In the genomic region with DNA sequence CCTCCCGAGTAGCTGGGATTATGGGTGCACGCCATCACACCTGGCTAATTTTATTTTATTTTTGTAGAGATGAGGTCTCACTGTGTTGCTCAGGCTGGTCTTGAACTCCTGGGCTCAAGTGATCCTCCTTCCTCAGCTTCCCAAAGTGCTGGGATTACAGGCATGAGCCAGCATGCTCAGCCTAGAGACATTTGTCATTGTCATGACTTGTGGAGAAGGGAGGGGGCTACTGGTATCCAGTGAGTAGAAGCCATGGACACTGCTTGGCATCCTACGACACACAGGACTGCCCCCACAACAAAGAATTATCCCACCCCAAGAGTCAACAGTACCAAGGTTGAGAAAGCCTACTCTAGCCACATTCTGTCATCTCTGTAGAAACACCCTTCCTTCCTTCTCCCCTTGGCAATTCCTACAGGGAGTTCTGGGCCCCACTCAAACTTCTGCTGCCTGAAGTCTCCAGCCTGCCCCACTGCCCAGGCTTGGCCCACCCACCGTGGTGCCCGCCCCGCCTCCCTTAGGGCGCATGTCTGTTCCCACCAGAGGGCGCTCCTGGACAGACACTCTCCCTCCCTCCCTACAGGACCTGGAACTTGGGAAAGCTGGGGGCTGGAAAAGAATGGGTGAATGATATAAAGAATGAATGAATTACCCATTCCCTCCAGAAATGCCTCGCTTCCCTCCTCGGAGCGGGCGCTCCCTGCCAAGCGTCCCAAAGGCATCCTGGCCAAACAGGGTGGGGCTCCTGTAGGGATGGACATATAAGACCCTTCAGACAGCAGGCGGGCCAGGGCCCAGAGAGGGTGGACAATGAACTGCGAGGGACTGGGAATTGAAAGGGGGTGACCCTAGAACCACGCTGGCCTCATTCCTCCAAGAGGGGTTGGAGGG, we compare ENCODE assay signal across 8 cellular contexts. TPM values are rescaled to one million over a fixed set of nuclear protein-coding genes. Genes with fewer than 3 reads are reported as not detected.
DNase-seq lines count a peak whose midpoint lies in the region; ATAC-seq and TF ChIP-seq lines count a peak whose summit lies in the region.

No MANE protein-coding gene starts in this region.

- peaks cover 0 to 28% of the 10 kb centered on the region in 2 donors for H3K4me1 ChIP-seq in right atrium auricular region

- peak overlapping the region; percentile 96 to 98 for H3K27ac ChIP-seq in right atrium auricular region

- H3K36me3 ChIP-seq in right atrium auricular region, result no peaks in the 10 kb centered on the region

- TF ChIP-seq CTCF in right atrium auricular region (IDR thresholded peaks at IDR 0.05), result peak; percentile 66 to 90

- DNase-seq in G401 (ENCODE audit: low spot score) (peak; percentile 57), NCI-H1092 (lab: John Stamatoyannopoulos, UW) (peak; percentile 33), T-helper 1 cell (peak; percentile 52 to 75 (median 68)), amniotic epithelial cell (ENCODE audit: low read depth) (peak; percentile 73), right atrium auricular region (ENCODE audit: low spot score) (peak; percentile 80), retina (peak; percentile 85)

- no peak for ATAC-seq in HG02870 (IDR thresholded peaks at IDR 0.05; ENCODE audit: unreplicated experiment)
- ATAC-seq in GM19395 (IDR thresholded peaks at IDR 0.05; ENCODE audit: unreplicated experiment), result no peak

- no peaks in the 10 kb centered on the region for H3K9me3 ChIP-seq in right atrium auricular region

- H3K4me3 ChIP-seq in right atrium auricular region, result no peak overlapping the region

- H3K27me3 ChIP-seq in right atrium auricular region, result no peaks in the 10 kb centered on the region

- in situ Hi-C loops in G401 (cut with HindIII; ENCODE audit: low sequenced_read_pairs), result no loop called here

RNA-seq across cellular contexts. Expression of gene EMP3, which starts 5.5 kb away (rescaled TPM):
- 73.8 and 83.8 TPM in 2 replicates for total RNA-seq in G401 (2014; rRNA removed; shearing (Covaris generic))
- total RNA-seq in right atrium auricular region, result 10 to 100 TPM; 16.9 to 95.9 TPM

RNA-seq across cellular contexts. Expression of gene TMEM143, which starts 43.8 kb away (rescaled TPM):
- 7.4 and 9.8 TPM in 2 replicates for total RNA-seq in G401 (2014; rRNA removed; shearing (Covaris generic))
- total RNA-seq in right atrium auricular region, result 10 to 100 TPM; 20.4 to 43.8 TPM

RNA-seq across cellular contexts. Expression of gene SYNGR4, which starts 44.3 kb away (rescaled TPM):
- total RNA-seq in G401 (2014; rRNA removed; shearing (Covaris generic)), result not detected in 2 replicates
- total RNA-seq in right atrium auricular region, result not detected

RNA-seq across cellular contexts. Expression of gene ZNF114, which starts 50.0 kb away (rescaled TPM):
- total RNA-seq in G401 (2014; rRNA removed; shearing (Covaris generic)), result 40.5 and 51.0 TPM in 2 replicates
- total RNA-seq in right atrium auricular region, result under 1 TPM; 0.24 to 0.33 TPM

Comparison
In these comparisons a context has a peak if more than half of its experiments do, and no peak if none do; other contexts are left out.
1. DNase-seq: peak in every context shown above with its lines; median percentile 85 in retina; 80 in right atrium auricular region; 73 in amniotic epithelial cell; 68 in T-helper 1 cell; 57 in G401; 33 in NCI-H1092.